In the genomic region with DNA sequence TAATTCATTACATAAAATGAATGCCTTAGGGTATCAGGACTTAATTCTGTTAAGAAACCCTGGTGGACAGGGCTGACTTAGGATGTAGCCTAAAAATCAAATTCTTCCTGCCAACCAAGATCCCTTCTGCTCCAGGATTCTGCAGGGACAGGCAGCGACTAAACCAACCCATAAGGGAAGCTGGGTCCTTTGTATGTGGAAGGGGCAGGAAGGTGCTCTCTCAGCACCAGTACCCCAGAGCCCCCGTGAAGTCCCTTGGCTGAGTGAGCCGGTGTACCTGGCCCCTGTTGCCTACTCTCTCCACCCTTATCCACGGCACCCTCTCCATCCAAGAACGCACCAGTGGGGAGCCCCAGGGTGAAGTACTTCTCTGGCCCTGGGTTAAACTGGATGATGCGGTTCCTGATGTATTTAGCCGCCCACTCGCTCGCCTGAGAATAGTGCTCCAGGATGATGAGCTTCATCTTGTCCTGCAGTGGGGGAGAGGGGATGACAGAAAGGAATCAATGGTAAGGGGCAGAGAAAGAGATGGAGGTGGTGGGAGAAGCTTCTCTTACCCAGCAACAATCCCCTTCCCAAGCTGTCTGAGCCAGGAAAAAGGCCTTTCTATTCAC, we compare ENCODE assay signal across 8 cellular contexts. TPM values are rescaled to one million over a fixed set of nuclear protein-coding genes. Genes with fewer than 3 reads are reported as not detected.
DNase-seq lines count a peak whose midpoint lies in the region; ATAC-seq and TF ChIP-seq lines count a peak whose summit lies in the region.

No MANE protein-coding gene starts in this region.

- peak overlapping the region; percentile 81 for H3K4me3 Mint-ChIP-seq in mesothelial cell of epicardium

- intact Hi-C loops in heart right ventricle (cut with DNase I) = loop anchor here in 6 of 10 donors (2.0 to 10.0 kb wide), 7 partner anchors 51 to 693 kb away; a partner anchor contains a TSS
- intact Hi-C loops in breast epithelium (cut with DNase I; ENCODE audit: low total_unique reads) = no loop called here
- intact Hi-C loops in upper lobe of right lung (cut with DNase I) = no loop called here
- intact Hi-C loops in body of pancreas (cut with DNase I) = no loop called here
- intact Hi-C loops in Right ventricle myocardium inferior (cut with DNase I) = loop anchor here (2.0 to 10.0 kb wide), 4 partner anchors 51 to 683 kb away; a partner anchor contains a TSS

- DNase-seq in heart right ventricle (no peak), right atrium auricular region (ENCODE audit: low spot score) (no peak), breast epithelium (ENCODE audit: low spot score in 2 of 2) (no peak), mesothelial cell of epicardium (ENCODE audit: low spot score in 2 of 2, unreplicated experiment in 2 of 2) (no peak), upper lobe of right lung (no peak), body of pancreas (no peak), Right ventricle myocardium inferior (ENCODE audit: missing footprints) (no peak)

- ATAC-seq in heart right ventricle (peak in 1 of 8 donors; percentile 8), upper lobe of right lung (no peak), body of pancreas (no peak), Right ventricle myocardium inferior (no peak), GM21786 (IDR thresholded peaks at IDR 0.05; ENCODE audit: unreplicated experiment) (no peak)

- H3K4me1 ChIP-seq in heart right ventricle (peaks cover 0 to 60% (median 10%) of the 10 kb centered on the region in 9 donors), right atrium auricular region (peaks cover 0 to 18% of the 10 kb centered on the region in 2 donors), breast epithelium (peaks cover 0 to 4% of the 10 kb centered on the region in 2 donors), upper lobe of right lung (peaks cover 29% of the 10 kb centered on the region), body of pancreas (peaks cover 27% of the 10 kb centered on the region)

- peak overlapping the region in 4 of 10 donors; percentile 87 to 94 (median 89) for H3K27ac ChIP-seq in heart right ventricle
- H3K27ac ChIP-seq in right atrium auricular region = peak overlapping the region in 1 of 2 donors; percentile 94
- H3K27ac ChIP-seq in breast epithelium = peak overlapping the region; percentile 92 to 94
- H3K27ac ChIP-seq in upper lobe of right lung = no peak overlapping the region
- peak overlapping the region in 2 of 4 donors; percentile 0 to 86 for H3K27ac ChIP-seq in body of pancreas

- no peaks in the 10 kb centered on the region for H3K27me3 ChIP-seq in heart right ventricle
- no peaks in the 10 kb centered on the region for H3K27me3 ChIP-seq in right atrium auricular region
- no peaks in the 10 kb centered on the region for H3K27me3 ChIP-seq in breast epithelium
- no peaks in the 10 kb centered on the region for H3K27me3 ChIP-seq in upper lobe of right lung
- no peaks in the 10 kb centered on the region for H3K27me3 ChIP-seq in body of pancreas

- peaks cover 20% of the 10 kb centered on the region for H3K36me3 Mint-ChIP-seq in mesothelial cell of epicardium

- H3K4me1 Mint-ChIP-seq in mesothelial cell of epicardium = peaks cover 13% of the 10 kb centered on the region

- H3K9me3 Mint-ChIP-seq in mesothelial cell of epicardium = no peaks in the 10 kb centered on the region

- no peaks in the 10 kb centered on the region for H3K9me3 ChIP-seq in heart right ventricle
- H3K9me3 ChIP-seq in right atrium auricular region = no peaks in the 10 kb centered on the region
- H3K9me3 ChIP-seq in breast epithelium = no peaks in the 10 kb centered on the region
- H3K9me3 ChIP-seq in upper lobe of right lung = no peaks in the 10 kb centered on the region
- H3K9me3 ChIP-seq in body of pancreas = no peaks in the 10 kb centered on the region

- peak overlapping the region; percentile 66 for H3K27ac Mint-ChIP-seq in mesothelial cell of epicardium

- WGBS in heart right ventricle, 2 donors = 91 to 93% methylated on average over 9 of the region's 9 CpGs
- 84 to 92% methylated on average over 7 to 9 of the region's 9 CpGs for WGBS in body of pancreas, 2 donors

- H3K27me3 Mint-ChIP-seq in mesothelial cell of epicardium (ENCODE audit: low read depth) = no peaks in the 10 kb centered on the region

- TF ChIP-seq POLR2A in breast epithelium (IDR thresholded peaks at IDR 0.05) = no peak
- TF ChIP-seq POLR2A in body of pancreas (IDR thresholded peaks at IDR 0.05) = no peak

- TF ChIP-seq CTCF in heart right ventricle (IDR thresholded peaks at IDR 0.05) (no peak), right atrium auricular region (IDR thresholded peaks at IDR 0.05) (no peak), breast epithelium (IDR thresholded peaks at IDR 0.05) (no peak), mesothelial cell of epicardium (IDR thresholded peaks at IDR 0.05; ENCODE audit: unreplicated experiment) (no peak), upper lobe of right lung (IDR thresholded peaks at IDR 0.05) (no peak), body of pancreas (IDR thresholded peaks at IDR 0.05) (no peak)

- peak overlapping the region in 7 of 10 donors; percentile 67 to 85 (median 77) for H3K4me3 ChIP-seq in heart right ventricle
- H3K4me3 ChIP-seq in right atrium auricular region = peak overlapping the region in 1 of 2 donors; percentile 77
- H3K4me3 ChIP-seq in breast epithelium = peak overlapping the region; percentile 67 to 85 (median 77)
- peak overlapping the region; percentile 86 for H3K4me3 ChIP-seq in upper lobe of right lung
- H3K4me3 ChIP-seq in body of pancreas = no peak overlapping the region

- H3K36me3 ChIP-seq in heart right ventricle (peaks cover 0 to 50% (median 0%) of the 10 kb centered on the region in 9 donors), right atrium auricular region (no peaks in the 10 kb centered on the region), breast epithelium (no peaks in the 10 kb centered on the region), upper lobe of right lung (peaks cover 22% of the 10 kb centered on the region), body of pancreas (replicated peaks in 1 of 2; ENCODE audit: insufficient read depth in 1 of 2, low read depth in 2 of 2) (no peaks in the 10 kb centered on the region)

RNA-seq across cellular contexts. Expression of a gene that starts 1.1 kb away (rescaled TPM):
- total RNA-seq in heart right ventricle (10 to 100 TPM; 18.9 to 24.3 (median 20.9) TPM), right atrium auricular region (10 to 100 TPM; 12.4 to 16.8 TPM), breast epithelium (10 to 100 TPM; 32.6 to 46.4 (median 38.3) TPM), mesothelial cell of epicardium (55.0 to 56.6 TPM (median 55.1 TPM) in 3 replicates), upper lobe of right lung (36.2 TPM), body of pancreas (10 to 100 TPM; 11.4 to 42.2 TPM), Right ventricle myocardium inferior (25.2 TPM)
- polyA plus RNA-seq in heart right ventricle = 10 to 100 TPM; 11.6 to 14.3 TPM

RNA-seq across cellular contexts. Expression of a gene that starts 42.8 kb away (rescaled TPM):
- total RNA-seq in heart right ventricle (100 to 1,000 TPM in 6 of 10 donors, 10 to 100 TPM in 4; 84.6 to 130 (median 102) TPM), right atrium auricular region (10 to 100 TPM; 59.7 to 74.6 TPM), breast epithelium (10 to 100 TPM; 43.9 to 80.2 (median 60.6) TPM), mesothelial cell of epicardium (34.0 to 36.5 TPM (median 35.1 TPM) in 3 replicates), upper lobe of right lung (51.6 TPM), body of pancreas (10 to 100 TPM; 29.3 to 44.2 TPM), Right ventricle myocardium inferior (98.0 TPM)
- 10 to 100 TPM; 20.3 to 44.9 TPM for polyA plus RNA-seq in heart right ventricle

RNA-seq across cellular contexts. Expression of a gene that starts 53.7 kb away (rescaled TPM):
- total RNA-seq in heart right ventricle = 10 to 100 TPM in 5 of 10 donors, 1 to 10 TPM in 5; 4.9 to 16.6 (median 9.6) TPM
- polyA plus RNA-seq in heart right ventricle = 1 to 10 TPM; 3.6 to 3.7 TPM
- total RNA-seq in right atrium auricular region = 1 to 10 TPM; 7.6 to 8.8 TPM
- total RNA-seq in breast epithelium = 1 to 10 TPM; 1.8 to 5.6 (median 3.5) TPM
- 0.07 to 0.29 TPM (median 0.18 TPM) in 3 replicates for total RNA-seq in mesothelial cell of epicardium
- total RNA-seq in upper lobe of right lung = 17.0 TPM
- 1 to 10 TPM; 1.6 to 2.9 TPM for total RNA-seq in body of pancreas
- total RNA-seq in Right ventricle myocardium inferior = 10.4 TPM

Comparison
In these comparisons a context has a peak if more than half of its experiments do, and no peak if none do; other contexts are left out.
1. H3K4me3 ChIP-seq: peak in heart right ventricle (7 of 10), breast epithelium (3 of 3) and upper lobe of right lung (single experiment); none in body of pancreas (0 of 2).
2. intact Hi-C loops: an anchor here in heart right ventricle (2.0 to 10.0 kb wide) and Right ventricle myocardium inferior (2.0 to 10.0 kb wide); none called in breast epithelium, upper lobe of right lung and body of pancreas.